ENCODE assay signal across 22 cellular contexts in the genomic region with DNA sequence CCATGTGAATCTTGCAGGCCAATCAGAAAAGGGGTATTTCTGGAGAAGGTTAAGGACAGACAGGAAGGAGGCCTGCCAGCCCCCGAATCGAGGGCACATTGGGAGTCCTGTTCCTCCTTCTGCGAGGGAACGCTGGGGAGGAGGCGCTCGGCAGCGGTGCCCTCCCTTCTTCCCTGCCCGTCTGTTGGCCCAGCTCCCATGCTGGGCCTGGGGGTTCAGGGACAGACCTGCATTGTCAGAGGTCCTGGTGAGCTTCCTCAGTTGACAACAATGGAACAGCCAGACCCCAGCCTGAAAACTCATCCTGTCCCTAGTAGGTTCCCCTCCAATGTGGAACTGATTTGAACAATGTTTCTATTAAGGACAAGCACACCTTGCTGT.
"Had no signal": no experiment of that assay in that cellular context is flagged by ENCODE, and none has a peak within 500 bp of the region (broad histone marks: within the 10 kb centered on the region; RNA-seq: fewer than 3 reads in every experiment).

No MANE protein-coding gene starts in this region.

- H3K9me3 ChIP-seq: ascending aorta, lower lobe of right lung, right atrium auricular region, testis, upper lobe of right lung had no signal

- H3K27ac ChIP-seq: ascending aorta, lower lobe of right lung, right atrium auricular region, testis, upper lobe of right lung had no signal

- H3K36me3 ChIP-seq: ascending aorta, lower lobe of right lung, right atrium auricular region, upper lobe of right lung had no signal

- FAIRE-seq: bronchial epithelial cell had no signal

- H3K27me3 ChIP-seq: ascending aorta, right atrium auricular region, testis, upper lobe of right lung had no signal

- H3K27me3 Mint-ChIP-seq: progenitor cell of endocrine pancreas had no signal

- H3K4me2 ChIP-seq: smooth muscle cell had no signal

- H3K4me3 Mint-ChIP-seq: activated CD4-positive, alpha-beta T cell treated with anti-CD3 and anti-CD28 coated beads, Interleukin-2, amount 10 ng/mL, durations not matched to agents 7 days and 5 days; activated CD8-positive, alpha-beta T cell treated with anti-CD3 and anti-CD28 coated beads, Interleukin-2, amount 10 ng/mL, durations not matched to agents 7 days and 5 days; activated naive CD4-positive, alpha-beta T cell treated with anti-CD3 and anti-CD28 coated beads, Interleukin-2, amount 10 ng/mL, durations not matched to agents 7 days and 5 days; activated naive CD8-positive, alpha-beta T cell treated with anti-CD3 and anti-CD28 coated beads, Interleukin-2, amount 50 U/mL, for 24 hours; activated T-cell treated with anti-CD3 and anti-CD28 coated beads, Interleukin-2, amount 50 U/mL, for 4 hours; stimulated activated effector memory CD8-positive, alpha-beta T cell treated with anti-CD3 and anti-CD28 coated beads, Interleukin-12 subunit alpha, Interleukin-12 subunit beta, amount 100 ng/mL, for 72 hours had no signal

- ATAC-seq: activated CD8-positive, alpha-beta T cell treated with anti-CD3 and anti-CD28 coated beads, Interleukin-2, amount 10 ng/mL, durations not matched to agents 7 days and 5 days; activated naive CD8-positive, alpha-beta T cell treated with anti-CD3 and anti-CD28 coated beads, Interleukin-2, amount 50 U/mL, for 24 hours; activated T-cell treated with anti-CD3 and anti-CD28 coated beads, Interleukin-2, amount 50 U/mL, for 4 hours; lower lobe of right lung had no signal

- H3K4me1 ChIP-seq: lower lobe of right lung, right atrium auricular region, testis, upper lobe of right lung had no signal

- DNase-seq: activated CD4-positive, alpha-beta T cell treated with anti-CD3 and anti-CD28 coated beads, Interleukin-2, amount 10 ng/mL, durations not matched to agents 7 days and 5 days; activated CD4-positive, CD25-positive, alpha-beta regulatory T cell; activated CD8-positive, alpha-beta T cell treated with anti-CD3 and anti-CD28 coated beads, Interleukin-2, amount 10 ng/mL, durations not matched to agents 7 days and 5 days; activated effector memory CD4-positive, alpha-beta T cell treated with Interleukin-2 at 50 U/mL for 16 hours; activated naive CD4-positive, alpha-beta T cell treated with anti-CD3 and anti-CD28 coated beads, Interleukin-2, amount 10 ng/mL, durations not matched to agents 7 days and 5 days; activated naive CD8-positive, alpha-beta T cell treated with anti-CD3 and anti-CD28 coated beads, Interleukin-2, amount 50 U/mL, for 24 hours; activated T-cell treated with anti-CD3 and anti-CD28 coated beads, Interleukin-2, amount 50 U/mL, for 4 hours; cerebellar nuclear complex; effector memory CD4-positive, alpha-beta T cell; islet precursor cell; lower lobe of right lung; stimulated activated CD4-positive, alpha-beta T cell treated with anti-CD3 and anti-CD28 coated beads, Interleukin-4, amount 100 ng/mL, for 1 hour; T-helper 1 cell; T1000; testis; upper lobe of right lung had no signal

- H3K4me3 ChIP-seq: ascending aorta, lower lobe of right lung, right atrium auricular region, smooth muscle cell, testis, upper lobe of right lung had no signal

- H3K9me3 Mint-ChIP-seq: activated naive CD8-positive, alpha-beta T cell treated with anti-CD3 and anti-CD28 coated beads, Interleukin-2, amount 50 U/mL, for 24 hours; stimulated activated effector memory CD8-positive, alpha-beta T cell treated with anti-CD3 and anti-CD28 coated beads, Interleukin-12 subunit alpha, Interleukin-12 subunit beta, amount 100 ng/mL, for 72 hours had no signal

- H3K36me3 Mint-ChIP-seq: stimulated activated effector memory CD8-positive, alpha-beta T cell treated with anti-CD3 and anti-CD28 coated beads, Interleukin-12 subunit alpha, Interleukin-12 subunit beta, amount 100 ng/mL, for 72 hours had no signal

- H3K27ac Mint-ChIP-seq: activated CD4-positive, alpha-beta T cell treated with anti-CD3 and anti-CD28 coated beads, Interleukin-2, amount 10 ng/mL, durations not matched to agents 7 days and 5 days; activated CD8-positive, alpha-beta T cell treated with anti-CD3 and anti-CD28 coated beads, Interleukin-2, amount 10 ng/mL, durations not matched to agents 7 days and 5 days; activated naive CD4-positive, alpha-beta T cell treated with anti-CD3 and anti-CD28 coated beads, Interleukin-2, amount 10 ng/mL, durations not matched to agents 7 days and 5 days; activated naive CD8-positive, alpha-beta T cell treated with anti-CD3 and anti-CD28 coated beads, Interleukin-2, amount 50 U/mL, for 24 hours; stimulated activated effector memory CD8-positive, alpha-beta T cell treated with anti-CD3 and anti-CD28 coated beads, Interleukin-12 subunit alpha, Interleukin-12 subunit beta, amount 100 ng/mL, for 72 hours had no signal
